In genomic region chr16:50547944-50548658, GRCh38 we compare ENCODE assay signal across 8 cellular contexts. TPM values are rescaled to one million over a fixed set of nuclear protein-coding genes. Genes with fewer than 3 reads are reported as not detected.
DNase-seq lines count a peak whose midpoint lies in the region; ATAC-seq and TF ChIP-seq lines count a peak whose summit lies in the region.

Gene NKD1 (plus strand): TSS chr16:50548396. CDS start chr16:50548554, 158 bp downstream.

- H3K4me3 ChIP-seq in GM12865 (ENCODE audit: low read depth, low read length) (peak within 1 kb of the TSS; percentile 76), left lung (peak within 1 kb of the TSS; percentile 66 to 82)

- no peaks in the 10 kb centered on the region for H3K9me3 Mint-ChIP-seq in chondrocyte (ENCODE audit: low read depth)

- intact Hi-C loops in left lung (cut with DNase I): no loop called here

- peak; percentile 68 for DNase-seq in GM12865 (ENCODE audit: low read depth)
- peak; percentile 74 for DNase-seq in NCI-H1105 treated with DMSO at 0.1 percent for 48 hours (lab: John Stamatoyannopoulos, UW)
- peak; percentile 57 to 58 for DNase-seq in activated CD4-positive, alpha-beta T cell treated with anti-CD3 and anti-CD28 coated beads for 24 hours (ENCODE audit: low read depth in 2 of 2)
- DNase-seq in chondrocyte (ENCODE audit: low spot score): no peak
- peak; percentile 70 to 90 for DNase-seq in left lung
- DNase-seq in stimulated activated CD4-positive, alpha-beta T cell treated with anti-CD3 and anti-CD28 coated beads, Interleukin-2, amount 100 ng/mL, for 48 hours: peak; percentile 53 to 74

- peak; percentile 80 for ATAC-seq in HG02571 (IDR thresholded peaks at IDR 0.05; ENCODE audit: unreplicated experiment)
- peak; percentile 96 for ATAC-seq in left lung
- ATAC-seq in GM18873 (IDR thresholded peaks at IDR 0.05; ENCODE audit: low FRiP score, unreplicated experiment): no peak

- no peak for TF ChIP-seq CTCF in GM12865 (IDR thresholded peaks at IDR 0.05; ENCODE audit: insufficient read depth, low read depth, low read length, missing control alignments)
- no peak for TF ChIP-seq CTCF in chondrocyte (IDR thresholded peaks at IDR 0.05)
- TF ChIP-seq CTCF in left lung (IDR thresholded peaks at IDR 0.05): no peak

- peaks cover 20% of the 10 kb centered on the region for H3K4me1 Mint-ChIP-seq in chondrocyte (ENCODE audit: low read depth)

- peaks cover 4% of the 10 kb centered on the region for H3K36me3 Mint-ChIP-seq in chondrocyte (ENCODE audit: low read depth)

- no peaks in the 10 kb centered on the region for H3K36me3 ChIP-seq in left lung

- peak within 1 kb of the TSS; percentile 62 for H3K4me3 Mint-ChIP-seq in chondrocyte (ENCODE audit: unreplicated experiment)

- no peaks in the 10 kb centered on the region for H3K9me3 ChIP-seq in left lung

- peaks cover 0 to 18% of the 10 kb centered on the region in 2 donors for H3K4me1 ChIP-seq in left lung

- no peak within 1 kb of the TSS for H3K27ac Mint-ChIP-seq in chondrocyte (ENCODE audit: unreplicated experiment)

- H3K27me3 Mint-ChIP-seq in chondrocyte (ENCODE audit: low read depth): peaks cover 44% of the 10 kb centered on the region

- H3K27me3 ChIP-seq in left lung: peaks cover 12 to 64% of the 10 kb centered on the region in 2 donors

- peak within 1 kb of the TSS in 1 of 2 donors; percentile 13 for H3K27ac ChIP-seq in left lung

RNA-seq across cellular contexts. Expression of gene NKD1, which starts in this region (rescaled TPM):
- total RNA-seq in chondrocyte: 5.6 to 8.0 TPM (median 7.8 TPM) in 3 replicates
- 10 to 100 TPM; 12.5 to 23.0 TPM for total RNA-seq in left lung
